In the genomic region with DNA sequence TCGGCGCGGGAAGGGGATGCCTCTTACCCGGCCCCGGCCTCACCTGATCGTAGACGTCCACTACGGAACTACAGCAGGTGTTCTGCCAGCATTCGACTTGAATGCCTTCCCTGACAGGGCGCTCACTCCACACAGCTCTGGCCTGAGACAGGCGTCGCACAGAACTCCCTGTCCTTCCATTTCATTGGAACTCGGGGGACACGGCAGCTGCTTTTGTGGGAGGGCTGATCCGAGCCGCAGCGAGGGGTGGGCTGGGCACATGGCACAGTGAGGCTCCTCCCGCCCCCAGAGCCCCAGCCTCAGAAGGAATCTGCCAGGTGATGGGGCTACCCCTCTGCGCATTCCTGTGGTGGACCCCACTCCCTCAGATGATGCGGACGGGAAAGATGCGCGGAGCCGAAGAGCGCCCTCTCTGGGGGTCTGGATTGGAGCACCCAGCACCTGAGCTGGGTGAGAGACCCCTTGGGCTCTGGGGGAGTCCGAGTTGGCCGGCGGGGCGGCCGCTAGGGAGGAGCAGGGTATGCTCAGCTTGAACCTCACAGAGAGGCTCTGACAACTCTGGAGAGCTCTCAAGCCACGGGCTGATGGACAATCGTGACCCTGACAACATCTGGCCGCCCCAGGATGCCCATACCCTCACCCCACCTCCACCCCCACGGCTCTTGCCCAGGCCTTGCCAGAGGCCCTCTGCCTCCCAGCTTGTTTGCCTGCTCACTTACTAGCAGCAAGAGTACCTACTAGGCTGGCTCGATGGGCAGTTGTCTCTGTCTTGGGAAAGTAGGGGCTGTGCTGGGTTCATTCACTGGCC, we compare ENCODE assay signal across 11 cellular contexts. TPM values are rescaled to one million over a fixed set of nuclear protein-coding genes. Genes with fewer than 3 reads are reported as not detected.
DNase-seq lines count a peak whose midpoint lies in the region; ATAC-seq and TF ChIP-seq lines count a peak whose summit lies in the region.
"Had no signal": no experiment of that assay in that cellular context is flagged by ENCODE, and none has a peak within 500 bp of the region (broad histone marks: within the 10 kb centered on the region; RNA-seq: fewer than 3 reads in every experiment).

No MANE protein-coding gene starts in this region.

- CTCF ChIA-PET in OCI-LY7 (lab: Charles Lee; ENCODE audit: unreplicated experiment): interaction anchor here (0.7 kb wide), 1 partner anchor 8 kb away, joined by 3 read pairs; no protein-coding TSS in a partner anchor

- H3K79me2 ChIP-seq in OCI-LY7 (ENCODE audit: insufficient read depth, low read depth, low read length): no peaks in the 10 kb centered on the region

- TF ChIP-seq POLR2A in suprapubic skin (IDR thresholded peaks at IDR 0.05): no peak

- H3K9me3 Mint-ChIP-seq in activated naive CD8-positive, alpha-beta T cell treated with anti-CD3 and anti-CD28 coated beads for 36 hours: no peaks in the 10 kb centered on the region

- H3K27ac Mint-ChIP-seq in activated naive CD8-positive, alpha-beta T cell treated with anti-CD3 and anti-CD28 coated beads for 36 hours: no peak overlapping the region

- peak overlapping the region; percentile 4 for H3K4me3 Mint-ChIP-seq in activated naive CD8-positive, alpha-beta T cell treated with anti-CD3 and anti-CD28 coated beads for 36 hours

- peak overlapping the region; percentile 54; the same call in 1 of the 2 replicates for H3K4me2 ChIP-seq in OCI-LY7 (ENCODE audit: low read length)

- H3K36me3 Mint-ChIP-seq in activated naive CD8-positive, alpha-beta T cell treated with anti-CD3 and anti-CD28 coated beads for 36 hours: no peaks in the 10 kb centered on the region

- peaks cover 51% of the 10 kb centered on the region for H3K27me3 ChIP-seq in suprapubic skin

- intact Hi-C loops in OCI-LY7 (cut with micrococcal nuclease; ENCODE audit: unreplicated experiment): loop anchor here (2.0 kb wide), 1 partner anchor 26 kb away; no protein-coding TSS in a partner anchor

- ATAC-seq in HG02870 (IDR thresholded peaks at IDR 0.05; ENCODE audit: unreplicated experiment) (no peak), GM18498 (IDR thresholded peaks at IDR 0.05; ENCODE audit: unreplicated experiment) (no peak)

- WGBS in suprapubic skin: 33% methylated on average over 15 of the region's 35 CpGs

- no peaks in the 10 kb centered on the region for H4K20me1 ChIP-seq in OCI-LY7 (ENCODE audit: insufficient read depth, low read length)

- TF ChIP-seq CTCF in OCI-LY7 (conservative IDR thresholded peaks at IDR 0.05; ENCODE audit: low read length) (no peak), suprapubic skin (IDR thresholded peaks at IDR 0.05) (no peak)

- POLR2A ChIA-PET in OCI-LY7 (lab: Charles Lee): interaction anchor here (0.5 kb wide), 2 partner anchors 87 to 145 kb away, joined by 3 to 4 read pairs; no protein-coding TSS in a partner anchor

- H3K4me3 ChIP-seq in OCI-LY7 (ENCODE audit: low read depth, low read length, poor library complexity, severe bottlenecking) (no peak overlapping the region), suprapubic skin (peak overlapping the region; percentile 45)
- H3K4me3 ChIP-seq: GM12878 had no signal

- H3K27me3 Mint-ChIP-seq in activated naive CD8-positive, alpha-beta T cell treated with anti-CD3 and anti-CD28 coated beads for 36 hours: peaks cover 21% of the 10 kb centered on the region

- H3K4me1 Mint-ChIP-seq in activated naive CD8-positive, alpha-beta T cell treated with anti-CD3 and anti-CD28 coated beads for 36 hours: peaks cover 19% of the 10 kb centered on the region

- H3K9me3 ChIP-seq in OCI-LY7 (ENCODE audit: low read length) (no peaks in the 10 kb centered on the region), suprapubic skin (no peaks in the 10 kb centered on the region)

- BruUV-seq in OCI-LY7 (replicated peaks; lab: Mats Ljungman, UMichigan): no TSS peak

- peaks cover 18% of the 10 kb centered on the region for H3K4me1 ChIP-seq in OCI-LY7 (ENCODE audit: insufficient read depth, low read length, poor library complexity, severe bottlenecking)
- H3K4me1 ChIP-seq in suprapubic skin: peaks cover 20% of the 10 kb centered on the region

- no peaks in the 10 kb centered on the region for H3K9me2 ChIP-seq in OCI-LY7 (ENCODE audit: insufficient read depth, low read length)

- H3K27ac ChIP-seq in OCI-LY7 (ENCODE audit: low read depth, low read length, poor library complexity, severe bottlenecking): no peak overlapping the region
- no peak overlapping the region for H3K27ac ChIP-seq in suprapubic skin

- no peak overlapping the region for H2AFZ ChIP-seq in OCI-LY7 (ENCODE audit: low read length)

- H3K36me3 ChIP-seq in OCI-LY7 (ENCODE audit: insufficient read depth, low read length): no peaks in the 10 kb centered on the region
- no peaks in the 10 kb centered on the region for H3K36me3 ChIP-seq in suprapubic skin

- TF ChIP-seq EP300 in suprapubic skin (IDR thresholded peaks at IDR 0.05): no peak

- DNase-seq in OCI-LY7 (ENCODE audit: low spot score) (no peak), islet precursor cell (peak; percentile 50), suprapubic skin (ENCODE audit: low spot score in 2 of 2) (peak; percentile 50 to 73)
- no peak for DNase-seq in activated naive CD8-positive, alpha-beta T cell treated with anti-CD3 and anti-CD28 coated beads for 36 hours
- DNase-seq in stimulated activated naive CD4-positive, alpha-beta T cell treated with Interleukin-2 at 50 U/mL for 16 hours (lab: John Stamatoyannopoulos, UW): no peak
- DNase-seq: foreskin melanocyte, KBM-7 had no signal

RNA-seq across cellular contexts. Expression of a gene that starts 36.6 kb away (rescaled TPM):
- total RNA-seq in OCI-LY7 (2014; rRNA removed; shearing (Covaris generic)): 0.06 and 0.36 TPM in 2 replicates
- total RNA-seq in OCI-LY7 (2022): 0.35 and 0.55 TPM in 2 replicates
- under 1 TPM; 0.40 to 0.45 TPM for total RNA-seq in activated naive CD8-positive, alpha-beta T cell treated with anti-CD3 and anti-CD28 coated beads for 36 hours
- total RNA-seq in suprapubic skin: 1 to 10 TPM in 1 of 4 donors, under 1 TPM in 3; 0.59 to 2.6 (median 0.79) TPM
- total RNA-seq: RPMI7951 had no signal

Comparison
In these comparisons a context has a peak if more than half of its experiments do, and no peak if none do; other contexts are left out.
1. DNase-seq: peak in islet precursor cell (single experiment) and suprapubic skin (2 of 2); none in OCI-LY7 (single experiment), activated naive CD8-positive, alpha-beta T cell treated with anti-CD3 and anti-CD28 coated beads for 36 hours (single experiment) and stimulated activated naive CD4-positive, alpha-beta T cell treated with Interleukin-2 at 50 U/mL for 16 hours (single experiment).